ENCODE assay signal across 21 cellular contexts in genomic region chr4:48912349-48912748, GRCh38.
"Had no signal": no experiment of that assay in that cellular context is flagged by ENCODE, and none has a peak within 500 bp of the region (broad histone marks: within the 10 kb centered on the region; RNA-seq: fewer than 3 reads in every experiment).

No MANE protein-coding gene starts in this region.

- DNase-seq: effector memory CD4-positive, alpha-beta T cell; gastrocnemius medialis; glutamatergic neuron; islet precursor cell; left ventricle myocardium inferior; lower lobe of right lung; mesenchymal stem cell; midbrain; occipital lobe; pancreas; right cardiac atrium; small intestine; stimulated activated CD4-positive, alpha-beta T cell treated with anti-CD3 and anti-CD28 coated beads, Interleukin-12 subunit alpha, Interleukin-12 subunit beta, amount 100 ng/mL, for 4 hours; stimulated activated naive CD4-positive, alpha-beta T cell; stomach; substantia nigra; transverse colon had no signal

- H3K4me3 ChIP-seq: gastrocnemius medialis, left ventricle myocardium inferior, lower lobe of right lung, pancreas, stomach, thoracic aorta, transverse colon had no signal

- H3K9me3 ChIP-seq: gastrocnemius medialis, left ventricle myocardium inferior, lower lobe of right lung, pancreas, stomach, thoracic aorta, transverse colon had no signal

- H3K36me3 ChIP-seq: gastrocnemius medialis, left ventricle myocardium inferior, lower lobe of right lung, pancreas, stomach, thoracic aorta, transverse colon had no signal

- FAIRE-seq: endometrium, pancreas, small intestine had no signal

- H3K27me3 ChIP-seq: gastrocnemius medialis, pancreas, stomach, transverse colon had no signal

- ATAC-seq: gastrocnemius medialis; lower lobe of right lung; natural killer cell treated with Interleukin-12 subunit alpha and Interleukin-12 subunit beta and Interleukin-15 and Interleukin-18, amount 100 ng/mL, for 72 hours; pancreas; right cardiac atrium had no signal

- H3K9me3 Mint-ChIP-seq: natural killer cell treated with Interleukin-12 subunit alpha and Interleukin-12 subunit beta and Interleukin-15 and Interleukin-18, amount 100 ng/mL, for 72 hours had no signal

- H3K4me1 ChIP-seq: gastrocnemius medialis, left ventricle myocardium inferior, lower lobe of right lung, pancreas, transverse colon had no signal

- H3K36me3 Mint-ChIP-seq: natural killer cell treated with Interleukin-12 subunit alpha and Interleukin-12 subunit beta and Interleukin-15 and Interleukin-18, amount 100 ng/mL, for 72 hours had no signal

- H3K27ac ChIP-seq: gastrocnemius medialis, left ventricle myocardium inferior, lower lobe of right lung, pancreas, stomach, thoracic aorta had no signal

- H3K27ac Mint-ChIP-seq: natural killer cell treated with Interleukin-12 subunit alpha and Interleukin-12 subunit beta and Interleukin-15 and Interleukin-18, amount 100 ng/mL, for 72 hours; progenitor cell of endocrine pancreas had no signal

- H3K4me3 Mint-ChIP-seq: natural killer cell treated with Interleukin-12 subunit alpha and Interleukin-12 subunit beta and Interleukin-15 and Interleukin-18, amount 100 ng/mL, for 72 hours had no signal
